In the genomic region with DNA sequence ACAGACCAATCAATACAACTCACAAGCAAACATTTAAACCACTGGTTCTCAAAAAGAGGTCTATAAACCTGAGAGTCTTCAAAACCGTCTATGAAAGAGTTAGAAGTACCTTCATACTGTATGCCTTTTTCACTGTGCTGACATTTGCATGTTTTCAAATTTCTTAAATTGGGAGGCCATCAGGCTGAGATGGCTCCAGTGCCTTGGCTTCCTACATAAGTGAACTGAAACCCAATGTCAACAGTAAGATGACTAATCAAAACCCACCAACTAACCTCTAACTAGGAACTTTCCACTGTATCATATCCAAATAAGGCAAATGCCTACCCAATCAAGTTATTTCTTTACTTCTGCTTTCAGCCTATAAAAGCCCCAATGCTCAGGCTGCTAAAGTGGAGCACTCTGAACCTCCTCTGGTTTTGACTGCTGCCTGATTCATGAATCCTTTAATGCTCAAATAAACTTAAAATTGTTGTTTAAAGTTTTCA, we compare ENCODE assay signal across 9 cellular contexts. TPM values are rescaled to one million over a fixed set of nuclear protein-coding genes. Genes with fewer than 3 reads are reported as not detected.
DNase-seq lines count a peak whose midpoint lies in the region; ATAC-seq and TF ChIP-seq lines count a peak whose summit lies in the region.
"Had no signal": no experiment of that assay in that cellular context is flagged by ENCODE, and none has a peak within 500 bp of the region (broad histone marks: within the 10 kb centered on the region; RNA-seq: fewer than 3 reads in every experiment).

No MANE protein-coding gene starts in this region.

- H3K27ac Mint-ChIP-seq in mesothelial cell of epicardium (peak overlapping the region; percentile 73), WTC11 (no peak overlapping the region)

- CTCF ChIA-PET in WTC11 (lab: Charles Lee): no interaction called here
- CTCF ChIA-PET in SK-N-SH (lab: Yijun Ruan, JAX): interaction anchor here (1.0 kb wide), 1 partner anchor 20 kb away, joined by 3 read pairs; no protein-coding TSS in a partner anchor

- POLR2A ChIA-PET in WTC11 (lab: Charles Lee) (no interaction called here), SK-N-SH (lab: Yijun Ruan, JAX) (no interaction called here)

- TF ChIP-seq CTCF in mesothelial cell of epicardium (IDR thresholded peaks at IDR 0.05; ENCODE audit: unreplicated experiment) (no peak), WTC11 (IDR thresholded peaks at IDR 0.05) (no peak), ascending aorta (IDR thresholded peaks at IDR 0.05) (no peak), SK-N-SH (IDR thresholded peaks at IDR 0.05) (no peak)

- ATAC-seq in GM18867 (IDR thresholded peaks at IDR 0.05; ENCODE audit: unreplicated experiment): peak; percentile 63
- peak; percentile 49 for ATAC-seq in HG02588 (IDR thresholded peaks at IDR 0.05; ENCODE audit: unreplicated experiment)
- no peak for ATAC-seq in WTC11

- H3K4me1 ChIP-seq in ascending aorta (peaks cover 0 to 16% of the 10 kb centered on the region in 2 donors), SK-N-SH (ENCODE audit: control insufficient read depth in 1 of 2, insufficient read depth in 2 of 2, low read depth in 1 of 2, low read length in 1 of 2) (peaks cover 2 to 16% of the 10 kb centered on the region in 2 experiments; a peak in 3 of 4 replicates)

- peaks cover 24% of the 10 kb centered on the region for H4K20me1 ChIP-seq in SK-N-SH (ENCODE audit: insufficient read depth)

- no peak overlapping the region for H3K4me2 ChIP-seq in SK-N-SH

- H3K4me3 Mint-ChIP-seq in mesothelial cell of epicardium: no peak overlapping the region
- no peak overlapping the region for H3K4me3 Mint-ChIP-seq in WTC11

- H3K27me3 Mint-ChIP-seq in mesothelial cell of epicardium (ENCODE audit: low read depth) (no peaks in the 10 kb centered on the region), WTC11 (ENCODE audit: low read depth) (no peaks in the 10 kb centered on the region)

- H3K9ac ChIP-seq in SK-N-SH: no peak overlapping the region

- peaks cover 15 to 17% of the 10 kb centered on the region in 2 donors for H3K36me3 ChIP-seq in ascending aorta
- peaks cover 16 to 40% of the 10 kb centered on the region in 2 experiments for H3K36me3 ChIP-seq in SK-N-SH (replicated peaks in 1 of 2; ENCODE audit: control insufficient read depth in 1 of 2, insufficient read depth in 2 of 2, low read length in 1 of 2)

- H3K27me3 ChIP-seq in ascending aorta: no peaks in the 10 kb centered on the region
- H3K27me3 ChIP-seq in SK-N-SH (ENCODE audit: insufficient read depth): no peaks in the 10 kb centered on the region

- no peak overlapping the region for H2AFZ ChIP-seq in SK-N-SH (ENCODE audit: low read depth)

- peaks cover 27% of the 10 kb centered on the region for H3F3A ChIP-seq in SK-N-SH (replicated peaks; ENCODE audit: insufficient read depth)

- peaks cover 12% of the 10 kb centered on the region for H3K9me3 Mint-ChIP-seq in mesothelial cell of epicardium
- peaks cover 3% of the 10 kb centered on the region for H3K9me3 Mint-ChIP-seq in WTC11

- intact Hi-C loops in ascending aorta (cut with DNase I): no loop called here

- H3K36me3 Mint-ChIP-seq in mesothelial cell of epicardium (peaks cover 24% of the 10 kb centered on the region), WTC11 (peaks cover 25% of the 10 kb centered on the region)

- no peak for TF ChIP-seq RAD21 in SK-N-SH (IDR thresholded peaks at IDR 0.05; ENCODE audit: low read length)

- H3K4me3 ChIP-seq in ascending aorta (no peak overlapping the region), SK-N-SH (ENCODE audit: low read depth in 2 of 2, low read length in 1 of 2) (no peak overlapping the region)
- H3K4me3 ChIP-seq: skin epidermis had no signal

- H3K9me2 ChIP-seq in SK-N-SH: no peaks in the 10 kb centered on the region

- H3K9me3 ChIP-seq in ascending aorta: no peaks in the 10 kb centered on the region
- H3K9me3 ChIP-seq in SK-N-SH: no peaks in the 10 kb centered on the region

- DNase-seq in OCI-M1 (lab: John Stamatoyannopoulos, UW) (peak; percentile 84), mesothelial cell of epicardium (ENCODE audit: low spot score in 2 of 2, unreplicated experiment in 2 of 2) (no peak), NCI-H187 (lab: John Stamatoyannopoulos, UW) (no peak), WTC11 (ENCODE audit: low spot score) (no peak), ascending aorta (ENCODE audit: low spot score in 2 of 2) (no peak), SK-N-SH (no peak)

- peaks cover 81% of the 10 kb centered on the region for H3K79me2 ChIP-seq in SK-N-SH (ENCODE audit: insufficient read depth)

- peaks cover 24% of the 10 kb centered on the region for H3K4me1 Mint-ChIP-seq in mesothelial cell of epicardium
- peaks cover 8% of the 10 kb centered on the region for H3K4me1 Mint-ChIP-seq in WTC11

- 94% methylated on average over 1 of the region's 1 CpG for WGBS in SK-N-SH (ENCODE audit: low lambda C conversion rate)

- no peak for TF ChIP-seq EP300 in SK-N-SH (IDR thresholded peaks at IDR 0.05; ENCODE audit: borderline replicate concordance in 1 of 2, low read depth in 1 of 2, low read length in 1 of 2)

- no peak overlapping the region for H3K27ac ChIP-seq in ascending aorta
- H3K27ac ChIP-seq in SK-N-SH (ENCODE audit: low read depth in 2 of 2, low read length in 1 of 2): no peak overlapping the region
- H3K27ac ChIP-seq: skin epidermis had no signal

TF ChIP-seq in WTC11, 78 proteins besides CTCF, POLR2A, EP300 and RAD21 (continues in another document):
- TF ChIP-seq SOX15 (CRISPR knock-in tag; IDR thresholded peaks at IDR 0.05) (no peak), RORB (CRISPR knock-in tag; IDR thresholded peaks at IDR 0.05) (no peak), ZBTB21 (CRISPR knock-in tag; IDR thresholded peaks at IDR 0.05; ENCODE audit: borderline replicate concordance) (no peak), ESRRA (CRISPR knock-in tag; IDR thresholded peaks at IDR 0.05; ENCODE audit: borderline replicate concordance) (no peak), ZNF671 (CRISPR knock-in tag; IDR thresholded peaks at IDR 0.05) (no peak), TCF7 (CRISPR knock-in tag; IDR thresholded peaks at IDR 0.05; ENCODE audit: low read depth) (no peak), NFATC4 (CRISPR knock-in tag; IDR thresholded peaks at IDR 0.05) (no peak), ETV6 (CRISPR knock-in tag; IDR thresholded peaks at IDR 0.05) (no peak), KAT7 (CRISPR knock-in tag; IDR thresholded peaks at IDR 0.05; ENCODE audit: borderline replicate concordance) (no peak), HMGA2 (CRISPR knock-in tag; IDR thresholded peaks at IDR 0.05) (no peak)
- TF ChIP-seq, protein P1, sequence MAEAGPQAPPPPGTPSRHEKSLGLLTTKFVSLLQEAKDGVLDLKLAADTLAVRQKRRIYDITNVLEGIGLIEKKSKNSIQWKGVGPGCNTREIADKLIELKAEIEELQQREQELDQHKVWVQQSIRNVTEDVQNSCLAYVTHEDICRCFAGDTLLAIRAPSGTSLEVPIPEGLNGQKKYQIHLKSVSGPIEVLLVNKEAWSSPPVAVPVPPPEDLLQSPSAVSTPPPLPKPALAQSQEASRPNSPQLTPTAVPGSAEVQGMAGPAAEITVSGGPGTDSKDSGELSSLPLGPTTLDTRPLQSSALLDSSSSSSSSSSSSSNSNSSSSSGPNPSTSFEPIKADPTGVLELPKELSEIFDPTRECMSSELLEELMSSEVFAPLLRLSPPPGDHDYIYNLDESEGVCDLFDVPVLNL (CRISPR knock-in tag; IDR thresholded peaks at IDR 0.05; ENCODE audit: borderline replicate concordance, low read depth): no peak
- TF ChIP-seq, protein P2, sequence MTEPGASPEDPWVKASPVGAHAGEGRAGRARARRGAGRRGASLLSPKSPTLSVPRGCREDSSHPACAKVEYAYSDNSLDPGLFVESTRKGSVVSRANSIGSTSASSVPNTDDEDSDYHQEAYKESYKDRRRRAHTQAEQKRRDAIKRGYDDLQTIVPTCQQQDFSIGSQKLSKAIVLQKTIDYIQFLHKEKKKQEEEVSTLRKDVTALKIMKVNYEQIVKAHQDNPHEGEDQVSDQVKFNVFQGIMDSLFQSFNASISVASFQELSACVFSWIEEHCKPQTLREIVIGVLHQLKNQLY (CRISPR knock-in tag; IDR thresholded peaks at IDR 0.05): no peak

TF ChIP-seq in SK-N-SH, 30 proteins besides CTCF, POLR2A, EP300 and RAD21 (continues in another document):
- TF ChIP-seq TEAD4 (IDR thresholded peaks at IDR 0.05; ENCODE audit: borderline replicate concordance, insufficient read depth) (no peak), TAF1 (IDR thresholded peaks at IDR 0.05; ENCODE audit: borderline replicate concordance, low read depth, low read length) (no peak), NRF1 (IDR thresholded peaks at IDR 0.05; ENCODE audit: low read depth, low read length) (no peak), YY1 (IDR thresholded peaks at IDR 0.05; ENCODE audit: low read depth) (no peak), CHD2 (IDR thresholded peaks at IDR 0.05; ENCODE audit: low read length, partially characterized antibody) (no peak), SIN3A (IDR thresholded peaks at IDR 0.05; ENCODE audit: borderline replicate concordance, low read depth, low read length) (no peak)
- TF ChIP-seq, protein P3, sequence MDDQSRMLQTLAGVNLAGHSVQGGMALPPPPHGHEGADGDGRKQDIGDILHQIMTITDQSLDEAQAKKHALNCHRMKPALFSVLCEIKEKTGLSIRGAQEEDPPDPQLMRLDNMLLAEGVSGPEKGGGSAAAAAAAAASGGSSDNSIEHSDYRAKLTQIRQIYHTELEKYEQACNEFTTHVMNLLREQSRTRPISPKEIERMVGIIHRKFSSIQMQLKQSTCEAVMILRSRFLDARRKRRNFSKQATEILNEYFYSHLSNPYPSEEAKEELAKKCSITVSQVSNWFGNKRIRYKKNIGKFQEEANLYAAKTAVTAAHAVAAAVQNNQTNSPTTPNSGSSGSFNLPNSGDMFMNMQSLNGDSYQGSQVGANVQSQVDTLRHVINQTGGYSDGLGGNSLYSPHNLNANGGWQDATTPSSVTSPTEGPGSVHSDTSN (IDR thresholded peaks at IDR 0.05): no peak

RNA-seq across cellular contexts. Expression of a gene that starts 35.1 kb away (rescaled TPM):
- total RNA-seq in mesothelial cell of epicardium (52.5 to 57.9 TPM (median 56.4 TPM) in 3 replicates), WTC11 (2021) (14.3 to 15.6 TPM (median 15.2 TPM) in 3 replicates), ascending aorta (19.2 TPM)
- 13.0 and 18.2 TPM in 2 replicates for polyA plus RNA-seq in SK-N-SH (2012; rRNA removed)
- 18.1 and 22.2 TPM in 2 replicates for polyA plus RNA-seq in SK-N-SH (2012; cell fraction: cytosol; rRNA removed)
- polyA plus RNA-seq in SK-N-SH (2012; cell fraction: nucleus; rRNA removed): 19.0 and 30.7 TPM in 2 replicates
